In genomic region chr16:86388976-86389375, GRCh38 we compare ENCODE assay signal across 25 cellular contexts.
"Had no signal": no experiment of that assay in that cellular context is flagged by ENCODE, and none has a peak within 500 bp of the region (broad histone marks: within the 10 kb centered on the region; RNA-seq: fewer than 3 reads in every experiment).

No MANE protein-coding gene starts in this region.

- H3K4me1 Mint-ChIP-seq: stimulated activated naive B cell treated with anti-CD40 and anti-IgM and Interleukin-4, amounts not matched to agents 10 μg/mL and 1 μg/mL and 100 μg/mL, for 72 hours had no signal

- H3K4me3 Mint-ChIP-seq: naive thymus-derived CD4-positive, alpha-beta T cell; natural killer cell treated with Interleukin-12 subunit alpha and Interleukin-12 subunit beta and Interleukin-15 and Interleukin-18, amount 100 ng/mL, for 72 hours; stimulated activated naive B cell treated with anti-CD40 and anti-IgM and Interleukin-4, amounts not matched to agents 10 μg/mL and 1 μg/mL and 100 μg/mL, for 72 hours had no signal

- H3K27ac ChIP-seq: left lung, lower lobe of right lung, ovary, right atrium auricular region, right lobe of liver, stomach, testis, thyroid gland, transverse colon, upper lobe of left lung, vagina had no signal

- DNase-seq: islet precursor cell; kidney glomerular epithelial cell; left colon; left lung; lower lobe of right lung; midbrain; mucosa of descending colon; naive thymus-derived CD4-positive, alpha-beta T cell; ovary; right lobe of liver; stimulated activated CD4-positive, alpha-beta T cell treated with anti-CD3 and anti-CD28 coated beads, Interleukin-1b, Interleukin-23, amount 100 ng/mL, for 48 hours; stimulated activated CD4-positive, alpha-beta T cell treated with anti-CD3 and anti-CD28 coated beads, Interleukin-2, amount 100 ng/mL, for 48 hours; stimulated activated CD4-positive, alpha-beta T cell treated with anti-CD3 and anti-CD28 coated beads, Interleukin-4, amount 100 ng/mL, for 4 hours; stimulated activated naive B cell treated with anti-CD40 and anti-IgM and Interleukin-4, amounts not matched to agents 10 μg/mL and 1 μg/mL and 100 μg/mL, for 72 hours; stimulated activated naive CD8-positive, alpha-beta T cell treated with anti-CD3 and anti-CD28 coated beads, Interleukin-15, Interleukin-2, amounts not matched to agents 100 U/mL and 50 U/mL, for 24 hours; stomach; testis; thyroid gland; transverse colon; upper lobe of left lung had no signal

- H3K27ac Mint-ChIP-seq: naive thymus-derived CD4-positive, alpha-beta T cell; natural killer cell treated with Interleukin-12 subunit alpha and Interleukin-12 subunit beta and Interleukin-15 and Interleukin-18, amount 100 ng/mL, for 72 hours; progenitor cell of endocrine pancreas; stimulated activated naive B cell treated with anti-CD40 and anti-IgM and Interleukin-4, amounts not matched to agents 10 μg/mL and 1 μg/mL and 100 μg/mL, for 72 hours had no signal

- H3K27me3 ChIP-seq: left lung, ovary, right atrium auricular region, right lobe of liver, testis, thyroid gland, transverse colon, upper lobe of left lung, vagina had no signal

- H3K4me3 ChIP-seq: left lung, lower lobe of right lung, mucosa of descending colon, ovary, right atrium auricular region, right lobe of liver, smooth muscle cell, stomach, testis, thyroid gland, transverse colon, upper lobe of left lung, vagina had no signal

- H3K36me3 ChIP-seq: left lung, lower lobe of right lung, ovary, right atrium auricular region, right lobe of liver, stomach, thyroid gland, transverse colon, upper lobe of left lung, vagina had no signal

- H3K36me3 Mint-ChIP-seq: naive thymus-derived CD4-positive, alpha-beta T cell; natural killer cell treated with Interleukin-12 subunit alpha and Interleukin-12 subunit beta and Interleukin-15 and Interleukin-18, amount 100 ng/mL, for 72 hours; stimulated activated naive B cell treated with anti-CD40 and anti-IgM and Interleukin-4, amounts not matched to agents 10 μg/mL and 1 μg/mL and 100 μg/mL, for 72 hours had no signal

- H3K4me1 ChIP-seq: left lung, right lobe of liver, stomach, testis, thyroid gland, transverse colon, vagina had no signal

- H3K9me3 ChIP-seq: left lung, lower lobe of right lung, mucosa of descending colon, ovary, right atrium auricular region, right lobe of liver, stomach, testis, thyroid gland, transverse colon, upper lobe of left lung, vagina had no signal

- H3K9me3 Mint-ChIP-seq: natural killer cell treated with Interleukin-12 subunit alpha and Interleukin-12 subunit beta and Interleukin-15 and Interleukin-18, amount 100 ng/mL, for 72 hours had no signal
